Comparison of ENCODE assay signal across 8 cellular contexts in genomic region chr11:57763568-57763967, GRCh38. TPM values are rescaled to one million over a fixed set of nuclear protein-coding genes. Genes with fewer than 3 reads are reported as not detected.
DNase-seq lines count a peak whose midpoint lies in the region; ATAC-seq and TF ChIP-seq lines count a peak whose summit lies in the region.

No MANE protein-coding gene starts in this region.

- intact Hi-C loops in dorsolateral prefrontal cortex (cut with DNase I): loop anchor here (5.0 kb wide), 2 partner anchors 34 to 39 kb away; no protein-coding TSS in a partner anchor

- peaks cover 6% of the 10 kb centered on the region in 2 donors for H3K4me1 Mint-ChIP-seq in immature natural killer cell

- DNase-seq in AG09309 (ENCODE audit: low read depth) (no peak), NB4 (ENCODE audit: low read depth) (no peak), dorsolateral prefrontal cortex (peak in 1 of 10 donors; percentile 17), activated gamma-delta T cell (lab: John Stamatoyannopoulos, UW) (no peak), immature natural killer cell (no peak)

- no peak overlapping the region for H3K4me3 Mint-ChIP-seq in immature natural killer cell

- no peaks in the 10 kb centered on the region for H3K27me3 ChIP-seq in dorsolateral prefrontal cortex

- no peak for TF ChIP-seq POLR2A in NB4 (IDR thresholded peaks at IDR 0.05; ENCODE audit: extremely low read depth, insufficient read length)

- peaks cover 0 to 4% (median 4%) of the 10 kb centered on the region in 3 donors for H3K27me3 Mint-ChIP-seq in immature natural killer cell (ENCODE audit: low read depth in 3 of 3)

- H3K27ac Mint-ChIP-seq in immature natural killer cell: no peak overlapping the region

- H3K4me3 ChIP-seq in AG09309 (ENCODE audit: control insufficient read depth, low read depth, low read length) (peak overlapping the region; percentile 76), NB4 (ENCODE audit: low read depth, low read length) (peak overlapping the region; percentile 67), dorsolateral prefrontal cortex (peak overlapping the region; percentile 49 to 93 (median 77)), mesodermal cell (ENCODE audit: extremely low read depth, insufficient read depth, low read length, poor library complexity, severe bottlenecking) (peak overlapping the region; percentile 78)

- 0% methylated on average over 1 of the region's 1 CpG; no CpG with 5 or more reads in 1 of the 2 experiments for WGBS in mesodermal cell (ENCODE audit: insufficient coverage in 2 of 2), 2 experiments

- H3K36me3 ChIP-seq in mesodermal cell (ENCODE audit: control insufficient read depth, insufficient read depth, low read length): peaks cover 33% of the 10 kb centered on the region

- TF ChIP-seq CTCF in AG09309 (IDR thresholded peaks at IDR 0.05; ENCODE audit: control insufficient read depth, insufficient read depth, low read depth, low read length, missing control alignments) (peak; percentile 49), NB4 (IDR thresholded peaks at IDR 0.05; ENCODE audit: low read depth, low read length) (no peak), dorsolateral prefrontal cortex (IDR thresholded peaks at IDR 0.05 in 54 of 56, conservative IDR thresholded peaks at IDR 0.05 in 2 of 56; ENCODE audit: low read depth in 1 of 56, partially characterized antibody in 56 of 56) (peak in 33 of 56 donors; percentile 5 to 42 (median 27))

- H3K9me3 Mint-ChIP-seq in immature natural killer cell: no peaks in the 10 kb centered on the region

- peaks cover 0 to 9% (median 8%) of the 10 kb centered on the region in 3 donors for H3K36me3 Mint-ChIP-seq in immature natural killer cell

- no peaks in the 10 kb centered on the region for H3K9me3 ChIP-seq in mesodermal cell (ENCODE audit: control insufficient read depth, low read length)

- peaks cover 11% of the 10 kb centered on the region for H3K4me1 ChIP-seq in mesodermal cell (ENCODE audit: control insufficient read depth, insufficient read depth, low read length, poor library complexity, severe bottlenecking)

- H3K27ac ChIP-seq in dorsolateral prefrontal cortex (peak overlapping the region in 54 of 59 donors; percentile 2 to 97 (median 90)), mesodermal cell (ENCODE audit: low read depth, low read length, severe bottlenecking) (peak overlapping the region; percentile 17)

- no peak for ATAC-seq in GM19328 (IDR thresholded peaks at IDR 0.05; ENCODE audit: unreplicated experiment)
- ATAC-seq in activated CD4-positive, CD25-positive, alpha-beta regulatory T cell treated with anti-CD3 and anti-CD28 coated beads, Interleukin-2, amount 50 U/mL, for 24 hours: no peak

RNA-seq across cellular contexts. Expression of gene CTNND1, which starts 2.0 kb away (rescaled TPM):
- 100 to 1,000 TPM in 112 of 120 experiments, 10 to 100 TPM in 8; 92.0 to 159 (median 119) TPM for total RNA-seq in dorsolateral prefrontal cortex
- 149 TPM for polyA plus RNA-seq in mesodermal cell (2013, experiment 1 of 2)
- 130 TPM for polyA plus RNA-seq in mesodermal cell (2013, experiment 2 of 2)
- 1 to 10 TPM; 1.1 to 2.5 (median 1.9) TPM for polyA plus RNA-seq in immature natural killer cell

RNA-seq across cellular contexts. Expression of gene BTBD18, which starts 11.9 kb away (rescaled TPM):
- total RNA-seq in dorsolateral prefrontal cortex: not detected
- not detected for polyA plus RNA-seq in mesodermal cell (2013, experiment 1 of 2)
- polyA plus RNA-seq in mesodermal cell (2013, experiment 2 of 2): not detected
- polyA plus RNA-seq in immature natural killer cell: under 1 TPM; 0.12 to 0.86 (median 0.25) TPM

RNA-seq across cellular contexts. Expression of gene SELENOH, which starts 22.3 kb away (rescaled TPM):
- total RNA-seq in dorsolateral prefrontal cortex: 100 to 1,000 TPM in 43 of 120 experiments, 10 to 100 TPM in 77; 48.0 to 151 (median 93.6) TPM
- 138 TPM for polyA plus RNA-seq in mesodermal cell (2013, experiment 1 of 2)
- 118 TPM for polyA plus RNA-seq in mesodermal cell (2013, experiment 2 of 2)
- 100 to 1,000 TPM; 157 to 276 (median 190) TPM for polyA plus RNA-seq in immature natural killer cell

RNA-seq across cellular contexts. Expression of gene TMX2, which starts 51.2 kb away (rescaled TPM):
- total RNA-seq in dorsolateral prefrontal cortex: 100 to 1,000 TPM in 21 of 120 experiments, 10 to 100 TPM in 99; 68.4 to 114 (median 91.6) TPM
- 49.9 TPM for polyA plus RNA-seq in mesodermal cell (2013, experiment 1 of 2)
- 47.1 TPM for polyA plus RNA-seq in mesodermal cell (2013, experiment 2 of 2)
- polyA plus RNA-seq in immature natural killer cell: 100 to 1,000 TPM in 1 of 3 donors, 10 to 100 TPM in 2; 59.3 to 139 (median 72.1) TPM

RNA-seq across cellular contexts. Expression of gene MED19, which starts 51.6 kb away (rescaled TPM):
- total RNA-seq in dorsolateral prefrontal cortex: 10 to 100 TPM in 117 of 120 experiments, 1 to 10 TPM in 3; 8.5 to 27.4 (median 17.2) TPM
- 21.6 TPM for polyA plus RNA-seq in mesodermal cell (2013, experiment 1 of 2)
- 23.4 TPM for polyA plus RNA-seq in mesodermal cell (2013, experiment 2 of 2)
- polyA plus RNA-seq in immature natural killer cell: 10 to 100 TPM; 12.6 to 19.7 (median 19.6) TPM
